Comparison of ENCODE assay signal across 2 cellular contexts in the genomic region with DNA sequence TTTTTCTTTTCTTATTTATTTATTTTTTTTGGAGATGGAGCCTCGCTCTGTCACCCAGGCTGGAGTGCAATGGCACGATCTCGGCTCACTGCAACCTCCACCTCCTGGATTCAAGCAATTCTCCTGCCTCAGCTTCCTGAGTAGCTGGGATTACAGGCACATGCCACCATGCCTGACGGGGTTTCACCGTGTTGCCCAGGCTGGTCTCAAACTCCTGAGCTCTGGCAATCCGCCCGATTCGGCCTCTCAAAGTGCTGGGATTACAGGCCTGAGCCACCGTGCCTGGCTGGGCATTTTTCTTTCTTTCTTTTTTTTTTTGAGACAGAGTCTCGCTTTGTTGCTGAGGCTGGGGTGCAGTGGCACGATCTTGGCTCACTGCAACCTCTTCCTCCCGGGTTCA. TPM values are rescaled to one million over a fixed set of nuclear protein-coding genes. Genes with fewer than 3 reads are reported as not detected.
"Had no signal": no experiment of that assay in that cellular context is flagged by ENCODE, and none has a peak within 500 bp of the region (broad histone marks: within the 10 kb centered on the region; RNA-seq: fewer than 3 reads in every experiment).

No MANE protein-coding gene starts in this region.

RNA-seq across cellular contexts. Expression of gene CEACAM1, which starts 6.0 kb away (rescaled TPM):
- total RNA-seq: LHCN-M2, SJSA1 had no signal
